ENCODE assay signal across 26 cellular contexts in the genomic region with DNA sequence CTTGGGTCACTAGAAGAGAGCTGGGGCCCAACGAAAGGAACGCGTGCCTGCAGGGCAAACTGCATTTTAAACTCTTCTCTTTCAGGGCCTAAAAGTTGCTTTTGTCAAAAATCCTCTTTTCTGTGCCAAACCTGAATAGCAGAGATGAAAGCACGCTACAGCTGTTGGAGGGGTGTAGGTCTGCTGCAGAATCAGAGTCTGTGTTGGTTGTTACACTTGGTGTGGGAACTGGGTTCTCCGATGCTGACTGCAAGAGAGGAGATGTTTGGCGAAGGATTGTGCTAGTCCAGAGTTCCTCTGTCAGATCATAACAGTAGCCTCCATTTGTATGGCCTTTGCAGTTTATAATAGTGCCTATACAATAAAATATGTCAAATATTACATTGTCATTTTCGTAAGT. TPM values are rescaled to one million over a fixed set of nuclear protein-coding genes. Genes with fewer than 3 reads are reported as not detected.
A peak's percentile ranks its signal among the peaks of the same experiment; 100 is the strongest.
DNase-seq lines count a peak whose midpoint lies in the region; ATAC-seq and TF ChIP-seq lines count a peak whose summit lies in the region.
"Had no signal": no experiment of that assay in that cellular context is flagged by ENCODE, and none has a peak within 500 bp of the region (broad histone marks: within the 10 kb centered on the region; RNA-seq: fewer than 3 reads in every experiment).

No MANE protein-coding gene starts in this region.

- H3K36me3 Mint-ChIP-seq in Calu3 (ENCODE audit: insufficient read depth, unreplicated experiment), result peaks cover 19% of the 10 kb centered on the region
- H3K36me3 Mint-ChIP-seq in T-helper 2 cell treated with Interferon-gamma antibody and Interleukin-4, amounts not matched to agents 5 μg/mL and 100 μg/mL, for 36 hours (ENCODE audit: low read depth), result no peaks in the 10 kb centered on the region
- H3K36me3 Mint-ChIP-seq: activated naive CD8-positive, alpha-beta T cell; CD4-positive, alpha-beta memory T cell had no signal

- ATAC-seq in GM21717 (IDR thresholded peaks at IDR 0.05; ENCODE audit: unreplicated experiment) (peak; percentile 22), HG03175 (IDR thresholded peaks at IDR 0.05; ENCODE audit: unreplicated experiment) (peak; percentile 20), HG03095 (IDR thresholded peaks at IDR 0.05; ENCODE audit: unreplicated experiment) (no peak)

- no peak overlapping the region for H3K4me3 Mint-ChIP-seq in Calu3 (ENCODE audit: low read depth, unreplicated experiment)
- H3K4me3 Mint-ChIP-seq in T-helper 2 cell treated with Interferon-gamma antibody and Interleukin-4, amounts not matched to agents 5 μg/mL and 100 μg/mL, for 36 hours, result no peak overlapping the region
- H3K4me3 Mint-ChIP-seq: activated naive CD8-positive, alpha-beta T cell; CD4-positive, alpha-beta memory T cell; central memory CD8-positive, alpha-beta T cell had no signal

- DNase-seq in Calu3, result no peak
- peak in 4 of 61 donors; percentile 9 to 43 (median 12) for DNase-seq in caudate nucleus (lab: John Stamatoyannopoulos, UW)
- DNase-seq in activated T-cell treated with anti-CD3 and anti-CD28 coated beads for 4 hours, result no peak
- DNase-seq in activated CD8-positive, alpha-beta memory T cell treated with anti-CD3 and anti-CD28 coated beads for 24 hours, result no peak
- DNase-seq in T-helper 2 cell treated with Interferon-gamma antibody and Interleukin-4, amounts not matched to agents 5 μg/mL and 100 μg/mL, for 36 hours (ENCODE audit: low spot score), result no peak
- DNase-seq: activated CD8-positive, alpha-beta memory T cell treated with anti-CD3 and anti-CD28 coated beads, Interleukin-2, amount 50 U/mL, for 4 hours; CD4-positive, alpha-beta memory T cell; DMS 273 treated with DMSO at 0.1 percent for 48 hours; dorsolateral prefrontal cortex; glutamatergic neuron; NCI-H82; OCI-M1; T-helper 9 cell; WERI-Rb-1 had no signal

- H3K9me3 Mint-ChIP-seq in Calu3 (ENCODE audit: low read depth, unreplicated experiment), result no peaks in the 10 kb centered on the region
- H3K9me3 Mint-ChIP-seq in T-helper 2 cell treated with Interferon-gamma antibody and Interleukin-4, amounts not matched to agents 5 μg/mL and 100 μg/mL, for 36 hours, result no peaks in the 10 kb centered on the region
- H3K9me3 Mint-ChIP-seq: CD4-positive, alpha-beta memory T cell; central memory CD8-positive, alpha-beta T cell had no signal

- H3K4me1 Mint-ChIP-seq in Calu3 (ENCODE audit: low read depth, unreplicated experiment), result peaks cover 75% of the 10 kb centered on the region
- peaks cover 7% of the 10 kb centered on the region for H3K4me1 Mint-ChIP-seq in T-helper 2 cell treated with Interferon-gamma antibody and Interleukin-4, amounts not matched to agents 5 μg/mL and 100 μg/mL, for 36 hours (ENCODE audit: low read depth)
- H3K4me1 Mint-ChIP-seq: central memory CD8-positive, alpha-beta T cell had no signal

- intact Hi-C loops in Calu3 (cut with micrococcal nuclease; ENCODE audit: unreplicated experiment), result no loop called here

- peak overlapping the region; percentile 64 for H3K27ac ChIP-seq in caudate nucleus (ENCODE audit: low read depth, low read length)
- H3K27ac ChIP-seq: ascending aorta, dorsolateral prefrontal cortex, neutrophil, WERI-Rb-1 had no signal

- H3K27me3 Mint-ChIP-seq in Calu3 (ENCODE audit: unreplicated experiment), result no peaks in the 10 kb centered on the region
- no peaks in the 10 kb centered on the region for H3K27me3 Mint-ChIP-seq in T-helper 2 cell treated with Interferon-gamma antibody and Interleukin-4, amounts not matched to agents 5 μg/mL and 100 μg/mL, for 36 hours (ENCODE audit: low read depth)
- H3K27me3 Mint-ChIP-seq: activated naive CD8-positive, alpha-beta T cell; CD4-positive, alpha-beta memory T cell; central memory CD8-positive, alpha-beta T cell had no signal

- no peak for TF ChIP-seq CTCF in Calu3 (IDR thresholded peaks at IDR 0.05; ENCODE audit: unreplicated experiment)

- CTCF ChIA-PET in Calu3 (lab: Charles Lee), result interaction anchor here (0.9 to 1.3 kb wide), 2 partner anchors 13 to 277 kb away, joined by 3 read pairs; no protein-coding TSS in a partner anchor

- TSS peak; percentile 79 for BruUV-seq in Calu3 (replicated peaks; lab: Mats Ljungman, UMichigan)

- peak overlapping the region; percentile 84 for H3K27ac Mint-ChIP-seq in Calu3 (ENCODE audit: unreplicated experiment)
- no peak overlapping the region for H3K27ac Mint-ChIP-seq in T-helper 2 cell treated with Interferon-gamma antibody and Interleukin-4, amounts not matched to agents 5 μg/mL and 100 μg/mL, for 36 hours
- H3K27ac Mint-ChIP-seq: activated naive CD8-positive, alpha-beta T cell; CD4-positive, alpha-beta memory T cell had no signal

RNA-seq across cellular contexts. Expression of a gene that starts 41.8 kb away (rescaled TPM):
- total RNA-seq in Calu3 (2022), result 41.6 and 42.9 TPM in 2 replicates
- total RNA-seq: A172; ascending aorta; CD4-positive, alpha-beta memory T cell; kidney epithelial cell; lung microvascular endothelial cell; M059J; pulmonary artery endothelial cell had no signal
